Comparison of ENCODE assay signal across 8 cellular contexts in the genomic region with DNA sequence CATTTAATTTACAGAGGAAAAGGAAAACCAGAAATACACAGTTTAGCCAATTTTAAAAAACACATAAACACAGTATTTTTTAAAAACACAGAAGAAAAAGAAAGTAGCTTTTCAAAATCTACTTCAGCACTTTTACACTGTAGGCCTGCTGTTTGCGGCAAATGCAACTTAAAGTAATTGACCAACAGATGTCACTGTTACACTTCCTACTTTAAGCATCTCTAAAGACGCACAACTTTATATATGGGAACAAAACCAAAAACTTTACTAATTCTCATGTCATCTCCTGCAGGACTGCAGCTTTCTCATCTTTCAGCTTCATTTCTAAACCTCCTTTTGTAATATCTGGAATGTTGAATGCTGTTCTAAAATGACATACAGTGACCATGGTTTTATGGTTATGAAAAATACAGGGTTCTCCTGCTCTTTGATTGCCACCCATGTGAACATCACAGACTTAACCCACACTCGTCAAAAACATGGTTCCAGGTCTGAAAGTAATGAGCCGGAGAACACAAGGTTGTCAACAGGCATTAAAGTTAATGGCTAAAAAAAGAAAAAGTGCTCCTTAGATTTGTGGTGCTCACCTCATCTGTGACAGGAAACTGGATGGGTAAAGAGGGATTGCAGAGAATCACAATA.
DNase-seq lines count a peak whose midpoint lies in the region; ATAC-seq, FAIRE-seq and TF ChIP-seq lines count a peak whose summit lies in the region.

No MANE protein-coding gene starts in this region.

- intact Hi-C loops in A673 (cut with micrococcal nuclease; ENCODE audit: unreplicated experiment) = loop anchor here (1.0 to 10.0 kb wide), 5 partner anchors 46 to 618 kb away; no protein-coding TSS in a partner anchor

- no peak overlapping the region for H3K4me3 ChIP-seq in A673 (ENCODE audit: low read depth, low read length, poor library complexity, severe bottlenecking)
- no peak overlapping the region for H3K4me3 ChIP-seq in GM06990 (replicated peaks; ENCODE audit: low read depth, low read length)
- H3K4me3 ChIP-seq in bronchial epithelial cell (ENCODE audit: low read depth, low read length) = no peak overlapping the region
- no peak overlapping the region for H3K4me3 ChIP-seq in lung

- CTCF ChIA-PET in A673 (lab: Charles Lee) = interaction anchor here (0.5 to 1.3 kb wide), 6 partner anchors 46 to 614 kb away, joined by 3 to 9 read pairs (median 4); no protein-coding TSS in a partner anchor

- no TSS peak for BruUV-seq in A673 (replicated peaks; lab: Mats Ljungman, UMichigan)

- no peaks in the 10 kb centered on the region for H3K9me3 ChIP-seq in A673 (ENCODE audit: low read depth, low read length, poor library complexity, severe bottlenecking)
- no peaks in the 10 kb centered on the region for H3K9me3 ChIP-seq in lung (ENCODE audit: control insufficient read depth in 2 of 2, insufficient read depth in 1 of 2, low read length in 1 of 2)

- no peak overlapping the region for H3K27ac ChIP-seq in A673 (ENCODE audit: low read depth, low read length, poor library complexity, severe bottlenecking)
- no peak overlapping the region for H3K27ac ChIP-seq in lung (ENCODE audit: low read depth in 1 of 2, low read length in 1 of 2)

- POLR2A ChIA-PET in A673 (lab: Charles Lee; ENCODE audit: low non-redundant PET) = no interaction called here

- TF ChIP-seq CTCF in A673 (conservative IDR thresholded peaks at IDR 0.05; ENCODE audit: low read depth, low read length) (peak; percentile 74), GM06990 (IDR thresholded peaks at IDR 0.05; ENCODE audit: insufficient read depth, low read length, poor library complexity, severe bottlenecking) (peak; percentile 48), bronchial epithelial cell (IDR thresholded peaks at IDR 0.05; ENCODE audit: insufficient read depth, low read length, severe bottlenecking) (peak; percentile 49), lung (IDR thresholded peaks at IDR 0.05; ENCODE audit: control extremely low read depth, extremely low read depth) (peak; percentile 49)

- H3K36me3 ChIP-seq in A673 (ENCODE audit: insufficient read depth, low read length, poor library complexity, severe bottlenecking) (no peaks in the 10 kb centered on the region), GM06990 (ENCODE audit: control insufficient read depth, insufficient read depth, low read length) (no peaks in the 10 kb centered on the region), bronchial epithelial cell (ENCODE audit: control insufficient read depth, insufficient read depth, low read length) (no peaks in the 10 kb centered on the region), lung (ENCODE audit: control insufficient read depth in 2 of 2, insufficient read depth in 2 of 2, low read length in 2 of 2) (no peaks in the 10 kb centered on the region)

- peak; percentile 54 for ATAC-seq in lung (ENCODE audit: insufficient read depth, low FRiP score)
- no peak for ATAC-seq in activated CD4-positive, CD25-positive, alpha-beta regulatory T cell treated with anti-CD3 and anti-CD28 coated beads, Interleukin-2, amount 50 U/mL, for 24 hours

- H3K4me1 ChIP-seq in A673 (ENCODE audit: insufficient read depth, low read length, poor library complexity, severe bottlenecking) (peaks cover 7% of the 10 kb centered on the region), lung (ENCODE audit: control insufficient read depth in 2 of 2, insufficient read depth in 2 of 2, low read length in 2 of 2) (no peaks in the 10 kb centered on the region)

- FAIRE-seq in bronchial epithelial cell (lab: Jason Lieb, UNC) = no peak

- WGBS in lung, 2 donors = 31 to 37% methylated on average over 4 of the region's 4 CpGs

- H3K27me3 ChIP-seq in A673 (replicated peaks; ENCODE audit: insufficient read depth, low read depth, low read length, poor library complexity) = peaks cover 12% of the 10 kb centered on the region
- no peaks in the 10 kb centered on the region for H3K27me3 ChIP-seq in GM06990 (replicated peaks; ENCODE audit: control insufficient read depth, insufficient read depth, low read length)
- H3K27me3 ChIP-seq in bronchial epithelial cell (ENCODE audit: control insufficient read depth, insufficient read depth, low read length) = no peaks in the 10 kb centered on the region
- no peaks in the 10 kb centered on the region for H3K27me3 ChIP-seq in lung (ENCODE audit: control insufficient read depth, insufficient read depth)

- DNase-seq in A673 (ENCODE audit: low spot score) (peak; percentile 60), GM06990 (ENCODE audit: extremely low read depth, insufficient read length) (no peak), NCI-H446 treated with DMSO at 0.1 percent for 48 hours (lab: John Stamatoyannopoulos, UW) (peak; percentile 1), bronchial epithelial cell (ENCODE audit: low read depth) (peak; percentile 74), lung (ENCODE audit: low spot score) (no peak), HuH-7 (ENCODE audit: low spot score) (no peak), cerebellum (ENCODE audit: low spot score) (no peak)

Comparison
In these comparisons a context has a peak if more than half of its experiments do, and no peak if none do; other contexts are left out.
1. DNase-seq: peak in A673 (single experiment), NCI-H446 treated with DMSO at 0.1 percent for 48 hours (single experiment) and bronchial epithelial cell (single experiment); none in GM06990 (single experiment), lung (single experiment), HuH-7 (single experiment) and cerebellum (single experiment).
2. Peak in every context shown above with its lines, with median percentiles within 50 percentile points of each other: CTCF ChIP-seq.